In the genomic region with DNA sequence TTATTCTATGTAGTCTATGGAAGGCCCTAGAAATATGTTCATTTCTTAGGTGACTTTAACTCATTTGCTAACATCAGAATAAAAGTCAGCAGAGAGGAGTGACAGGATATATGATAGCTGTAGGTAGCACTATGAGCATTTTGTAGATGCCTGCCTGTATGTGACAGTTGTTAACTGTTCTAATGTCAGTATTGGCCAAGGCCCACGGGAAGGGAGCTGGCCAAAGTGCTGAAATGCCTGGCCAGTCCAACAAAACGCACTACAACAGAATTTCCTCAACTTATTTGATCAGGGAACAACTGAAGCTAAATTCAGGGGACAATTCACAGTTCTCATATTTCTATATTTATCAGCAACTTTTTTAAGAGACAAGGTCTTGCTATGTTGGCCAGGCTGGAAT, we compare ENCODE assay signal across 10 cellular contexts. TPM values are rescaled to one million over a fixed set of nuclear protein-coding genes. Genes with fewer than 3 reads are reported as not detected.
DNase-seq lines count a peak whose midpoint lies in the region; ATAC-seq and TF ChIP-seq lines count a peak whose summit lies in the region.
"Had no signal": no experiment of that assay in that cellular context is flagged by ENCODE, and none has a peak within 500 bp of the region (broad histone marks: within the 10 kb centered on the region; RNA-seq: fewer than 3 reads in every experiment).

No MANE protein-coding gene starts in this region.

- H3K9me3 Mint-ChIP-seq in activated CD4-positive, alpha-beta memory T cell treated with anti-CD3 and anti-CD28 coated beads for 36 hours = no peaks in the 10 kb centered on the region
- peaks cover 0 to 6% (median 0%) of the 10 kb centered on the region in 6 donors for H3K9me3 Mint-ChIP-seq in immature natural killer cell

- no peak for ATAC-seq in GM21515 (IDR thresholded peaks at IDR 0.05; ENCODE audit: unreplicated experiment)

- H3K4me1 Mint-ChIP-seq in activated CD4-positive, alpha-beta memory T cell treated with anti-CD3 and anti-CD28 coated beads for 36 hours (ENCODE audit: low read depth) = peaks cover 8% of the 10 kb centered on the region
- peaks cover 0 to 4% of the 10 kb centered on the region in 2 donors for H3K4me1 Mint-ChIP-seq in immature natural killer cell

- no peak overlapping the region for H3K27ac Mint-ChIP-seq in activated CD4-positive, alpha-beta memory T cell treated with anti-CD3 and anti-CD28 coated beads for 36 hours
- no peak overlapping the region for H3K27ac Mint-ChIP-seq in immature natural killer cell

- TF ChIP-seq CTCF in AG10803 (conservative IDR thresholded peaks at IDR 0.05; ENCODE audit: low read length) = no peak

- CTCF ChIA-PET in activated CD4-positive, alpha-beta memory T cell treated with anti-CD3 and anti-CD28 coated beads for 36 hours (lab: Charles Lee) = interaction anchor here (1.3 kb wide), 1 partner anchor 71 kb away, joined by 5 read pairs; no protein-coding TSS in a partner anchor

- no peak overlapping the region for H3K4me3 ChIP-seq in AG10803 (ENCODE audit: low read length)
- H3K4me3 ChIP-seq: ascending aorta had no signal

- intact Hi-C loops in activated CD4-positive, alpha-beta memory T cell treated with anti-CD3 and anti-CD28 coated beads for 36 hours (cut with micrococcal nuclease) = no loop called here

- POLR2A ChIA-PET in activated CD4-positive, alpha-beta memory T cell treated with anti-CD3 and anti-CD28 coated beads for 36 hours (lab: Charles Lee) = no interaction called here

- H3K4me3 Mint-ChIP-seq in activated CD4-positive, alpha-beta memory T cell treated with anti-CD3 and anti-CD28 coated beads for 36 hours = no peak overlapping the region
- no peak overlapping the region for H3K4me3 Mint-ChIP-seq in immature natural killer cell

- no peaks in the 10 kb centered on the region for H3K36me3 Mint-ChIP-seq in activated CD4-positive, alpha-beta memory T cell treated with anti-CD3 and anti-CD28 coated beads for 36 hours
- H3K36me3 Mint-ChIP-seq in immature natural killer cell = no peaks in the 10 kb centered on the region

- DNase-seq in AG10803 (ENCODE audit: low read depth) = peak; percentile 3
- peak; percentile 11 for DNase-seq in HPDE6-E6E7 (ENCODE audit: extremely low spot score)
- DNase-seq in activated CD4-positive, alpha-beta memory T cell treated with anti-CD3 and anti-CD28 coated beads for 36 hours = peak; percentile 53
- DNase-seq in immature natural killer cell = peak in 2 of 3 donors; percentile 12 to 13
- DNase-seq in activated gamma-delta T cell treated with Interleukin-2 at 50 U/mL for 16 hours = no peak
- DNase-seq in hippocampal formation (lab: John Stamatoyannopoulos, UW) = no peak
- no peak for DNase-seq in NCI-H2196 treated with DMSO at 0.1 percent for 48 hours (lab: John Stamatoyannopoulos, UW; ENCODE audit: unreplicated experiment)
- DNase-seq: stimulated activated CD4-positive, alpha-beta T cell treated with anti-CD3 and anti-CD28 coated beads, Interleukin-12 subunit alpha, Interleukin-12 subunit beta, amount 100 ng/mL, for 4 hours had no signal

- H3K27me3 Mint-ChIP-seq in activated CD4-positive, alpha-beta memory T cell treated with anti-CD3 and anti-CD28 coated beads for 36 hours = peaks cover 10% of the 10 kb centered on the region
- peaks cover 4 to 13% (median 4%) of the 10 kb centered on the region in 3 donors for H3K27me3 Mint-ChIP-seq in immature natural killer cell (ENCODE audit: low read depth in 3 of 3)

RNA-seq across cellular contexts. Expression of gene SV2C, which starts 20.8 kb away (rescaled TPM):
- under 1 TPM; 0.02 to 0.10 TPM for total RNA-seq in activated CD4-positive, alpha-beta memory T cell treated with anti-CD3 and anti-CD28 coated beads for 36 hours
- not detected for polyA plus RNA-seq in immature natural killer cell
- total RNA-seq: ascending aorta had no signal

Comparison
In these comparisons a context has a peak if more than half of its experiments do, and no peak if none do; other contexts are left out.
1. DNase-seq: peak in AG10803 (single experiment), HPDE6-E6E7 (single experiment), activated CD4-positive, alpha-beta memory T cell treated with anti-CD3 and anti-CD28 coated beads for 36 hours (single experiment) and immature natural killer cell (2 of 3); none in activated gamma-delta T cell treated with Interleukin-2 at 50 U/mL for 16 hours (single experiment), hippocampal formation (0 of 2) and NCI-H2196 treated with DMSO at 0.1 percent for 48 hours (single experiment).